ENCODE assay signal across 9 cellular contexts in the genomic region with DNA sequence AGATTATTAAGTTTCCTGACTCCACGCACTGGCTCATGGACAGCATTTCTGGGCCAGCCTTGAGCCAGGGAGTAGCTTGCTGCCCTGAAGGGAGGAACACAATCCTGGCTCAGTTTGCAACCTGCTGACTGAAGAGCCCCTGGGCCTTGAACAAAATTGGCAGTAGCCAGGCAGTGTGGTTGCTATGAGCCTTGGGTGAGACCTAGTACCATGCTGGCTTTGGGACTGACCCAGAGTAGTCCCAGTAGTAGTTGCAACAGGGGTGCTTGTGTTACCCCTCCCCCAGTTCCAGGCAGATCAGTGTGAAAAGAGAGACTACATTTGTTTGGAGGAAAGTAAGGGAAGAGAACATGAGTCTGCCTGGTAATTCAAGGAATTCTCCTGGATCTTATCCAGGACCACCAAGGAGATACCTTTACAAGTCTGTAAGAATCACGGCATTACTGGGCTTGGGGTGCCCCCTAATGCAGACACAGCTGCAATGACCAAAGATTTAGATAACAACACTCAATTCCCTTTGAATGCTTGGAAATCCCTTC. TPM values are rescaled to one million over a fixed set of nuclear protein-coding genes. Genes with fewer than 3 reads are reported as not detected.
DNase-seq lines count a peak whose midpoint lies in the region; ATAC-seq and TF ChIP-seq lines count a peak whose summit lies in the region.
"Had no signal": no experiment of that assay in that cellular context is flagged by ENCODE, and none has a peak within 500 bp of the region (broad histone marks: within the 10 kb centered on the region; RNA-seq: fewer than 3 reads in every experiment).

No MANE protein-coding gene starts in this region.

- H3K4me1 ChIP-seq in right cardiac atrium (ENCODE audit: control insufficient read depth, insufficient read depth, low read length) (peaks cover 14% of the 10 kb centered on the region), upper lobe of right lung (no peaks in the 10 kb centered on the region)

- no peaks in the 10 kb centered on the region for H3K27me3 ChIP-seq in right cardiac atrium (ENCODE audit: control insufficient read depth, insufficient read depth)
- no peaks in the 10 kb centered on the region for H3K27me3 ChIP-seq in upper lobe of right lung

- H3K9me3 ChIP-seq in right cardiac atrium (ENCODE audit: control insufficient read depth, low read length) (no peaks in the 10 kb centered on the region), upper lobe of right lung (no peaks in the 10 kb centered on the region)

- no peak overlapping the region for H3K4me3 ChIP-seq in right cardiac atrium (ENCODE audit: low read length)
- no peak overlapping the region for H3K4me3 ChIP-seq in upper lobe of right lung

- H3K27ac ChIP-seq in right cardiac atrium (ENCODE audit: low read length) (no peak overlapping the region), upper lobe of right lung (no peak overlapping the region)

- no peaks in the 10 kb centered on the region for H3K36me3 ChIP-seq in upper lobe of right lung

- TF ChIP-seq CTCF in upper lobe of right lung (IDR thresholded peaks at IDR 0.05): peak; percentile 29

- ATAC-seq in right cardiac atrium: peak; percentile 50 to 84
- peak; percentile 60 for ATAC-seq in upper lobe of right lung
- ATAC-seq in GM19467 (IDR thresholded peaks at IDR 0.05; ENCODE audit: unreplicated experiment): no peak

- DNase-seq in NCI-H748 (lab: John Stamatoyannopoulos, UW; ENCODE audit: unreplicated experiment) (peak; percentile 58), NCI-H748 treated with DMSO at 0.1 percent for 48 hours (lab: John Stamatoyannopoulos, UW) (no peak), amygdala (lab: John Stamatoyannopoulos, UW) (peak in 40 of 56 donors; percentile 6 to 87 (median 42)), right cardiac atrium (peak; percentile 28 to 66 (median 56)), upper lobe of right lung (no peak), NCI-H1436 (lab: John Stamatoyannopoulos, UW) (no peak)
- DNase-seq in activated CD4-positive, alpha-beta T cell treated with anti-CD3 and anti-CD28 coated beads for 1 hour: no peak
- DNase-seq: activated naive CD8-positive, alpha-beta T cell treated with anti-CD3 and anti-CD28 coated beads, Interleukin-2, amount 10 ng/mL, durations not matched to agents 7 days and 5 days had no signal

- WGBS in right cardiac atrium: 51% methylated on average over 2 of the region's 2 CpGs

- intact Hi-C loops in right cardiac atrium (cut with DNase I) (no loop called here), upper lobe of right lung (cut with DNase I) (no loop called here)

RNA-seq across cellular contexts. Expression of a gene that starts 22.0 kb away (rescaled TPM):
- 10 to 100 TPM in 1 of 4 donors, 1 to 10 TPM in 3; 6.9 to 11.2 (median 7.6) TPM for total RNA-seq in right cardiac atrium
- 5.8 TPM for polyA plus RNA-seq in right cardiac atrium
- total RNA-seq in upper lobe of right lung: 43.6 TPM
- total RNA-seq: activated naive CD8-positive, alpha-beta T cell treated with anti-CD3 and anti-CD28 coated beads, Interleukin-2, amount 10 ng/mL, durations not matched to agents 7 days and 5 days had no signal

RNA-seq across cellular contexts. Expression of a gene that starts 58.2 kb away (rescaled TPM):
- total RNA-seq in right cardiac atrium (10 to 100 TPM; 12.8 to 17.0 (median 14.9) TPM), upper lobe of right lung (3.5 TPM)
- 5.2 TPM for polyA plus RNA-seq in right cardiac atrium
- total RNA-seq: activated naive CD8-positive, alpha-beta T cell treated with anti-CD3 and anti-CD28 coated beads, Interleukin-2, amount 10 ng/mL, durations not matched to agents 7 days and 5 days had no signal

Comparison
In these comparisons a context has a peak if more than half of its experiments do, and no peak if none do; other contexts are left out.
1. DNase-seq: peak in NCI-H748 (single experiment), amygdala (40 of 56) and right cardiac atrium (3 of 3); none in NCI-H748 treated with DMSO at 0.1 percent for 48 hours (single experiment), upper lobe of right lung (single experiment), NCI-H1436 (single experiment) and activated CD4-positive, alpha-beta T cell treated with anti-CD3 and anti-CD28 coated beads for 1 hour (single experiment).